ENCODE assay signal across 8 cellular contexts in genomic region chr7:134327896-134328295, GRCh38. TPM values are rescaled to one million over a fixed set of nuclear protein-coding genes. Genes with fewer than 3 reads are reported as not detected.
A peak's percentile ranks its signal among the peaks of the same experiment; 100 is the strongest.
DNase-seq lines count a peak whose midpoint lies in the region; ATAC-seq and TF ChIP-seq lines count a peak whose summit lies in the region.
"Had no signal": no experiment of that assay in that cellular context is flagged by ENCODE, and none has a peak within 500 bp of the region (broad histone marks: within the 10 kb centered on the region; RNA-seq: fewer than 3 reads in every experiment).

No MANE protein-coding gene starts in this region.

- DNase-seq in GM10248 (ENCODE audit: extremely low spot score) (peak; percentile 49), HCEC 1CT (peak; percentile 46), NCI-H1105 (lab: John Stamatoyannopoulos, UW) (peak; percentile 22), WERI-Rb-1 (peak; percentile 81), colonic mucosa (peak; percentile 53), uterus (peak; percentile 16 to 20)
- DNase-seq in naive thymus-derived CD8-positive, alpha-beta T cell = peak; percentile 15 to 86 (median 62)

- no peaks in the 10 kb centered on the region for H3K9me3 ChIP-seq in WERI-Rb-1 (ENCODE audit: severe bottlenecking)
- H3K9me3 ChIP-seq in colonic mucosa = no peaks in the 10 kb centered on the region
- H3K9me3 ChIP-seq in uterus = no peaks in the 10 kb centered on the region

- POLR2A ChIA-PET in GM10248 (lab: Yijun Ruan, JAX) = no interaction called here
- POLR2A ChIA-PET in naive thymus-derived CD8-positive, alpha-beta T cell (lab: Charles Lee) = no interaction called here

- H3K27me3 ChIP-seq in WERI-Rb-1 (ENCODE audit: insufficient read depth, low read depth, severe bottlenecking) (no peaks in the 10 kb centered on the region), colonic mucosa (no peaks in the 10 kb centered on the region), uterus (no peaks in the 10 kb centered on the region)

- H3K4me1 ChIP-seq in colonic mucosa = no peaks in the 10 kb centered on the region
- no peaks in the 10 kb centered on the region for H3K4me1 ChIP-seq in uterus

- peak overlapping the region in 2 of 10 donors; percentile 5 to 58 for H3K27ac Mint-ChIP-seq in naive thymus-derived CD8-positive, alpha-beta T cell

- no peak overlapping the region for H3K9ac ChIP-seq in colonic mucosa (ENCODE audit: low read depth in 2 of 2, low read length in 2 of 2)

- CTCF ChIA-PET in GM10248 (lab: Yijun Ruan, JAX) = interaction anchor here (0.8 to 4.0 kb wide), 6 partner anchors 10 to 191 kb away, joined by 3 to 19 read pairs (median 6); partner anchors contain the start of gene SLC35B4

- peaks cover 0 to 2% (median 0%) of the 10 kb centered on the region in 9 donors for H3K9me3 Mint-ChIP-seq in naive thymus-derived CD8-positive, alpha-beta T cell

- H3K4me3 Mint-ChIP-seq in naive thymus-derived CD8-positive, alpha-beta T cell = no peak overlapping the region

- intact Hi-C loops in colonic mucosa (cut with DNase I) (no loop called here), uterus (cut with DNase I; ENCODE audit: low total_unique reads) (no loop called here)

- H3K4me3 ChIP-seq in WERI-Rb-1 (ENCODE audit: low read depth, low read length) (no peak overlapping the region), colonic mucosa (no peak overlapping the region), uterus (no peak overlapping the region)

- H3K36me3 ChIP-seq in WERI-Rb-1 (no peaks in the 10 kb centered on the region), colonic mucosa (no peaks in the 10 kb centered on the region), uterus (no peaks in the 10 kb centered on the region)

- TF ChIP-seq POLR2A in uterus (IDR thresholded peaks at IDR 0.05) = no peak

- H3K27ac ChIP-seq in WERI-Rb-1 (no peak overlapping the region), colonic mucosa (no peak overlapping the region), uterus (no peak overlapping the region)
- H3K27ac ChIP-seq: epithelial cell of prostate had no signal

- peaks cover 0 to 2% (median 0%) of the 10 kb centered on the region in 3 donors for H3K36me3 Mint-ChIP-seq in naive thymus-derived CD8-positive, alpha-beta T cell

- peaks cover 5 to 28% (median 15%) of the 10 kb centered on the region in 5 donors for H3K27me3 Mint-ChIP-seq in naive thymus-derived CD8-positive, alpha-beta T cell

- peak; percentile 53 for TF ChIP-seq CTCF in GM10248 (IDR thresholded peaks at IDR 0.05; ENCODE audit: control extremely low read depth, extremely low read depth, low read depth, missing control alignments)
- TF ChIP-seq CTCF in WERI-Rb-1 (IDR thresholded peaks at IDR 0.05; ENCODE audit: low read depth, low read length) = peak; percentile 76
- peak; percentile 29 for TF ChIP-seq CTCF in colonic mucosa (IDR thresholded peaks at IDR 0.05)
- no peak for TF ChIP-seq CTCF in uterus (IDR thresholded peaks at IDR 0.05)

- ATAC-seq in naive thymus-derived CD8-positive, alpha-beta T cell = peak; percentile 97 to 99

- H3K4me1 Mint-ChIP-seq in naive thymus-derived CD8-positive, alpha-beta T cell = peaks cover 3 to 7% (median 5%) of the 10 kb centered on the region in 4 donors

RNA-seq across cellular contexts. Expression of gene SLC35B4, which starts 11.2 kb away (rescaled TPM):
- total RNA-seq in colonic mucosa (1 to 10 TPM; 6.2 to 7.5 TPM), uterus (10 to 100 TPM in 2 of 4 donors, 1 to 10 TPM in 2; 6.5 to 20.5 (median 14.6) TPM)
- total RNA-seq in naive thymus-derived CD8-positive, alpha-beta T cell = 10 to 100 TPM; 11.9 to 16.8 TPM
- 10 to 100 TPM; 12.7 to 21.6 (median 17.4) TPM for polyA plus RNA-seq in naive thymus-derived CD8-positive, alpha-beta T cell

Comparison
In these comparisons a context has a peak if more than half of its experiments do, and no peak if none do; other contexts are left out.
1. DNase-seq: peak in every context shown above with its lines; median percentile 81 in WERI-Rb-1; 62 in naive thymus-derived CD8-positive, alpha-beta T cell; 53 in colonic mucosa; 49 in GM10248; 46 in HCEC 1CT; 22 in NCI-H1105; 18 in uterus.
2. CTCF ChIP-seq: peak in GM10248 (single experiment), WERI-Rb-1 (single experiment) and colonic mucosa (single experiment); none in uterus (0 of 4).